ENCODE assay signal across 30 cellular contexts in the genomic region with DNA sequence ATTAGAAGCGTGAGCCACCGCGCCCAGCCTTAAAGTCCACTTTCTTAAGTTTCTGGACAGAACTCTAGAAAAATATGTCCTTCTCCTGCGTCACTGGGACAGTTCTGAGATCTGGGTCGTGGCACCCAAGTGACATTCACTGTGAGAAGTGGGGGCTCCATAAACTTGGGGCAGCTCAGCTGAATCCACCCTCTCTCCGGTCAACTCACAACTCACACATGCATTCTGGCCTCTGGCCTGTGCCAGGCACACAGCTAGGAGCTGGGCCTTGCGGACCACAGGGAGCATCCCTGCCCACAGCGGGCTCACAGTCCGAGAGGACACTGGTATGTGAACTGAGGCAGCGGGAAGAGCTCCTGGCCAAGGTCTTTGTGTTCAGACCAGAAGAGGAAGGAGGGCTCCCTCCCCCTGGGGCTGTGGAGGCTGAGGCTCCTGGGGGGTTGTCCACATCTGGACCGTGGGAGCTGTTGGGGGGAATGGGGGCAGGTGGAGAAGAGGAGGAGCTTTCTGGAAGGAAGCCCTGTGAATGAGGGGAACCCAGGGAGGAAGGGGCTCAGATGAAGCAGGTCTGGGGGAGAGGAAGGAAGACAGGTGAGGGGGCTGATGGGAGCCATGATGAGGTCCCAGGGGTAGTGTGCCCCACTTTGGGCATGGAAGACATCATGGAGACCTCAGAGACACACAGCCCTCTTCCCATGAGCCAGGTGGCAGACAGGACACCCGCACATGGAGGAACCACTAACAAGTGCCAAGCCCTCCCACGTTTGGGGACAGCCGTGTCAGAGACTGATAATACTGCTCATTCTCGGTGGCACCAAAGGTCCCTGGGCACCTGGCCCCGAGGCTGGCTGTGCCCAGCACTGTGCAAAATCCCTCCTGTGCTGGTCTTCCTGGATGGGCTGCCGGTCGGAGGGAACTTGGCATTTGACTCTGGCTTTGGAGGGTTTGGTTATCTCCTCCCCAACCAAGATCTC.
DNase-seq lines count a peak whose midpoint lies in the region; FAIRE-seq and TF ChIP-seq lines count a peak whose summit lies in the region.
"Had no signal": no experiment of that assay in that cellular context is flagged by ENCODE, and none has a peak within 500 bp of the region (broad histone marks: within the 10 kb centered on the region; RNA-seq: fewer than 3 reads in every experiment).

No MANE protein-coding gene starts in this region.

- H3K4me3 ChIP-seq in kidney (ENCODE audit: low read length in 2 of 2), result no peak overlapping the region
- H3K4me3 ChIP-seq: breast epithelium, gastrocnemius medialis, hepatocyte, skin epidermis had no signal

- no peak for FAIRE-seq in kidney (lab: Jason Lieb, UNC)
- FAIRE-seq: colon, endothelial cell of umbilical vein, GM18507 had no signal

- no peaks in the 10 kb centered on the region for H3K36me3 ChIP-seq in kidney (ENCODE audit: control insufficient read depth in 1 of 2, insufficient read depth in 2 of 2, low read length in 2 of 2)
- H3K36me3 ChIP-seq: breast epithelium, gastrocnemius medialis had no signal

- H3K9me3 ChIP-seq in kidney (ENCODE audit: control insufficient read depth in 1 of 2, low read length in 2 of 2), result no peaks in the 10 kb centered on the region
- H3K9me3 ChIP-seq: breast epithelium, gastrocnemius medialis had no signal

- DNase-seq in activated naive CD4-positive, alpha-beta T cell treated with anti-CD3 and anti-CD28 coated beads for 36 hours, result peak; percentile 1
- DNase-seq in activated naive CD4-positive, alpha-beta T cell treated with anti-CD3 and anti-CD28 coated beads, Interleukin-2, amount 50 U/mL, for 16 hours, result no peak
- peak; percentile 41 for DNase-seq in CD14-positive monocyte (ENCODE audit: low spot score)
- peak; percentile 40 for DNase-seq in kidney
- peak; percentile 67 for DNase-seq in posterior vena cava (ENCODE audit: low spot score)
- no peak for DNase-seq in GDM1 (lab: John Stamatoyannopoulos, UW)
- DNase-seq in activated CD4-positive, alpha-beta memory T cell treated with anti-CD3 and anti-CD28 coated beads for 36 hours, result no peak
- no peak for DNase-seq in occipital lobe (lab: John Stamatoyannopoulos, UW)
- DNase-seq: activated CD4-positive, alpha-beta T cell treated with anti-CD3 and anti-CD28 coated beads, Interleukin-2, amount 10 ng/mL, durations not matched to agents 7 days and 5 days; activated naive CD4-positive, alpha-beta T cell treated with Interleukin-2 at 50 U/mL for 16 hours; activated T-cell treated with anti-CD3 and anti-CD28 coated beads, Interleukin-2, amount 50 U/mL, for 24 hours; DMS 273 treated with DMSO at 0.1 percent for 48 hours; EL; gastrocnemius medialis; Karpas-422; mesendoderm; MV-4-11; NCI-H2107; NCI-H748 treated with DMSO at 0.1 percent for 48 hours; stimulated activated CD4-positive, alpha-beta T cell treated with anti-CD3 and anti-CD28 coated beads, Interleukin-1b, Interleukin-23, amount 100 ng/mL, for 48 hours; stimulated activated naive CD4-positive, alpha-beta T cell treated with Interleukin-2 at 50 U/mL for 16 hours; SW 1271; T-helper 9 cell had no signal

- H3K9ac ChIP-seq in kidney (ENCODE audit: low read length in 2 of 2), result no peak overlapping the region

- CTCF ChIA-PET in activated naive CD4-positive, alpha-beta T cell treated with anti-CD3 and anti-CD28 coated beads for 36 hours (lab: Charles Lee), result no interaction called here
- CTCF ChIA-PET in activated CD4-positive, alpha-beta memory T cell treated with anti-CD3 and anti-CD28 coated beads for 36 hours (lab: Charles Lee), result no interaction called here

- no peaks in the 10 kb centered on the region for H3K9me3 Mint-ChIP-seq in activated naive CD4-positive, alpha-beta T cell treated with anti-CD3 and anti-CD28 coated beads for 36 hours
- no peaks in the 10 kb centered on the region for H3K9me3 Mint-ChIP-seq in CD14-positive monocyte
- H3K9me3 Mint-ChIP-seq in activated CD4-positive, alpha-beta memory T cell treated with anti-CD3 and anti-CD28 coated beads for 36 hours, result no peaks in the 10 kb centered on the region
- H3K9me3 Mint-ChIP-seq: activated CD4-positive, alpha-beta T cell treated with anti-CD3 and anti-CD28 coated beads, Interleukin-2, amount 10 ng/mL, durations not matched to agents 7 days and 5 days; activated T-cell treated with anti-CD3 and anti-CD28 coated beads, Interleukin-2, amount 50 U/mL, for 24 hours had no signal

- no peak overlapping the region for H3K27ac Mint-ChIP-seq in activated naive CD4-positive, alpha-beta T cell treated with anti-CD3 and anti-CD28 coated beads for 36 hours
- no peak overlapping the region for H3K27ac Mint-ChIP-seq in CD14-positive monocyte
- no peak overlapping the region for H3K27ac Mint-ChIP-seq in activated CD4-positive, alpha-beta memory T cell treated with anti-CD3 and anti-CD28 coated beads for 36 hours
- H3K27ac Mint-ChIP-seq: activated CD4-positive, alpha-beta T cell treated with anti-CD3 and anti-CD28 coated beads, Interleukin-2, amount 10 ng/mL, durations not matched to agents 7 days and 5 days; activated T-cell treated with anti-CD3 and anti-CD28 coated beads, Interleukin-2, amount 50 U/mL, for 24 hours had no signal

- no peak for TF ChIP-seq CTCF in CD14-positive monocyte (IDR thresholded peaks at IDR 0.05)
- no peak for TF ChIP-seq CTCF in kidney (IDR thresholded peaks at IDR 0.05; ENCODE audit: borderline replicate concordance, extremely low read depth, insufficient read depth)

- H3K4me1 ChIP-seq in kidney (ENCODE audit: control insufficient read depth in 1 of 2, insufficient read depth in 1 of 2, low read depth in 1 of 2, low read length in 2 of 2), result no peaks in the 10 kb centered on the region
- H3K4me1 ChIP-seq: gastrocnemius medialis had no signal

- H3K27ac ChIP-seq in kidney (ENCODE audit: low read depth in 2 of 2, low read length in 2 of 2), result no peak overlapping the region
- H3K27ac ChIP-seq: gastrocnemius medialis, hepatocyte, skin epidermis, VCaP had no signal

- H3K27me3 Mint-ChIP-seq in activated naive CD4-positive, alpha-beta T cell treated with anti-CD3 and anti-CD28 coated beads for 36 hours (ENCODE audit: low read depth), result no peaks in the 10 kb centered on the region
- peaks cover under 1 to 10% (median 5%) of the 10 kb centered on the region in 3 donors for H3K27me3 Mint-ChIP-seq in CD14-positive monocyte (ENCODE audit: low read depth in 3 of 3)
- H3K27me3 Mint-ChIP-seq in activated CD4-positive, alpha-beta memory T cell treated with anti-CD3 and anti-CD28 coated beads for 36 hours, result peaks cover 7% of the 10 kb centered on the region
- H3K27me3 Mint-ChIP-seq: activated CD4-positive, alpha-beta T cell treated with anti-CD3 and anti-CD28 coated beads, Interleukin-2, amount 10 ng/mL, durations not matched to agents 7 days and 5 days had no signal

- H3K4me3 Mint-ChIP-seq in activated naive CD4-positive, alpha-beta T cell treated with anti-CD3 and anti-CD28 coated beads for 36 hours, result no peak overlapping the region
- no peak overlapping the region for H3K4me3 Mint-ChIP-seq in CD14-positive monocyte
- no peak overlapping the region for H3K4me3 Mint-ChIP-seq in activated CD4-positive, alpha-beta memory T cell treated with anti-CD3 and anti-CD28 coated beads for 36 hours
- H3K4me3 Mint-ChIP-seq: activated CD4-positive, alpha-beta T cell treated with anti-CD3 and anti-CD28 coated beads, Interleukin-2, amount 10 ng/mL, durations not matched to agents 7 days and 5 days; activated T-cell treated with anti-CD3 and anti-CD28 coated beads, Interleukin-2, amount 50 U/mL, for 24 hours had no signal

- H3K36me3 Mint-ChIP-seq in activated naive CD4-positive, alpha-beta T cell treated with anti-CD3 and anti-CD28 coated beads for 36 hours (ENCODE audit: low read depth), result no peaks in the 10 kb centered on the region
- H3K36me3 Mint-ChIP-seq in CD14-positive monocyte, result no peaks in the 10 kb centered on the region
- H3K36me3 Mint-ChIP-seq in activated CD4-positive, alpha-beta memory T cell treated with anti-CD3 and anti-CD28 coated beads for 36 hours, result no peaks in the 10 kb centered on the region

- H3K4me1 Mint-ChIP-seq in activated naive CD4-positive, alpha-beta T cell treated with anti-CD3 and anti-CD28 coated beads for 36 hours (ENCODE audit: low read depth), result no peaks in the 10 kb centered on the region
- no peaks in the 10 kb centered on the region for H3K4me1 Mint-ChIP-seq in CD14-positive monocyte
- no peaks in the 10 kb centered on the region for H3K4me1 Mint-ChIP-seq in activated CD4-positive, alpha-beta memory T cell treated with anti-CD3 and anti-CD28 coated beads for 36 hours (ENCODE audit: low read depth)
- H3K4me1 Mint-ChIP-seq: activated CD4-positive, alpha-beta T cell treated with anti-CD3 and anti-CD28 coated beads, Interleukin-2, amount 10 ng/mL, durations not matched to agents 7 days and 5 days had no signal

- intact Hi-C loops in activated naive CD4-positive, alpha-beta T cell treated with anti-CD3 and anti-CD28 coated beads for 36 hours (cut with micrococcal nuclease), result no loop called here
- intact Hi-C loops in CD14-positive monocyte (cut with micrococcal nuclease) (no loop called here), kidney (cut with DNase I) (no loop called here), posterior vena cava (cut with DNase I) (loop anchor here in 1 of 2 donors (2.0 kb wide), 1 partner anchor 29 kb away; no protein-coding TSS in a partner anchor)
- intact Hi-C loops in activated CD4-positive, alpha-beta memory T cell treated with anti-CD3 and anti-CD28 coated beads for 36 hours (cut with micrococcal nuclease), result no loop called here

- POLR2A ChIA-PET in activated CD4-positive, alpha-beta memory T cell treated with anti-CD3 and anti-CD28 coated beads for 36 hours (lab: Charles Lee), result no interaction called here

Comparison
In these comparisons a context has a peak if more than half of its experiments do, and no peak if none do; other contexts are left out.
1. DNase-seq: peak in activated naive CD4-positive, alpha-beta T cell treated with anti-CD3 and anti-CD28 coated beads for 36 hours (single experiment), CD14-positive monocyte (single experiment), kidney (single experiment) and posterior vena cava (single experiment); none in activated naive CD4-positive, alpha-beta T cell treated with anti-CD3 and anti-CD28 coated beads, Interleukin-2, amount 50 U/mL, for 16 hours (single experiment), GDM1 (single experiment), activated CD4-positive, alpha-beta memory T cell treated with anti-CD3 and anti-CD28 coated beads for 36 hours (single experiment) and occipital lobe (single experiment).